Comparison of ENCODE assay signal across 10 cellular contexts in the genomic region with DNA sequence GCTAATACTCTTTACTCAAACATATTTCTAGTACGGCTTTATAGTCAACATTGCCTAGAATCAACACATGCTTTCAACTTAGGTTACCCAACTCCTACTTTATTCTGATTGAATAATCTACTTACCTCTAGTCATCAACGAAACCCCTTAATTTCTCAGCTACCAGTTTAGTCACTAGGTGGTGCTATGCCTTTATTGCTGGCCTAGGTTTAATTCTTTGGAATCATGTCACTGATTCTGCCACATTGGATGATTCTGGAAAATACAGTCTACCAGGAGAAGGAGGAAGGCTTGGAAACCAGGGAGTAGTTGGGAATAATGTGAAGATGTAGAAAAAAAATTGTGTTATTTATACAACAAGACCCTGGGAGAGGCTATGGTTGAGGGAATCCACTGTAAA.
DNase-seq lines count a peak whose midpoint lies in the region; ATAC-seq, FAIRE-seq and TF ChIP-seq lines count a peak whose summit lies in the region.
"Had no signal": no experiment of that assay in that cellular context is flagged by ENCODE, and none has a peak within 500 bp of the region (broad histone marks: within the 10 kb centered on the region; RNA-seq: fewer than 3 reads in every experiment).

No MANE protein-coding gene starts in this region.

- H3K4me3 Mint-ChIP-seq in astrocyte (ENCODE audit: unreplicated experiment) = no peak overlapping the region
- H3K4me3 Mint-ChIP-seq: dendritic cell treated with granulocyte-macrophage colony-stimulating factor and Interleukin-4, amounts not matched to agents 40 ng/mL and 50 ng/mL, for 4 days had no signal

- H3K27me3 Mint-ChIP-seq in astrocyte (ENCODE audit: low read depth, unreplicated experiment) = no peaks in the 10 kb centered on the region
- H3K27me3 Mint-ChIP-seq: dendritic cell treated with granulocyte-macrophage colony-stimulating factor and Interleukin-4, amounts not matched to agents 40 ng/mL and 50 ng/mL, for 4 days had no signal

- CTCF ChIA-PET in GM10248 (lab: Yijun Ruan, JAX) = interaction anchor here (1.5 kb wide), 1 partner anchor 16 kb away, joined by 3 read pairs; no protein-coding TSS in a partner anchor

- H3K79me2 ChIP-seq in astrocyte (ENCODE audit: insufficient read depth, low read length) = no peaks in the 10 kb centered on the region

- no peaks in the 10 kb centered on the region for H3K27me3 ChIP-seq in astrocyte (ENCODE audit: insufficient read depth, low read length)
- H3K27me3 ChIP-seq in effector memory CD4-positive, alpha-beta T cell (replicated peaks; ENCODE audit: control insufficient read depth, insufficient read depth, low read length, poor library complexity, severe bottlenecking) = no peaks in the 10 kb centered on the region

- TF ChIP-seq CTCF in GM10248 (IDR thresholded peaks at IDR 0.05; ENCODE audit: control extremely low read depth, extremely low read depth, low read depth, missing control alignments) (peak; percentile 26), astrocyte (IDR thresholded peaks at IDR 0.05; ENCODE audit: insufficient read depth, low read depth, low read length) (peak; percentile 17)

- H3K27ac ChIP-seq in astrocyte (ENCODE audit: low read depth, low read length) = no peak overlapping the region
- H3K27ac ChIP-seq in effector memory CD4-positive, alpha-beta T cell (ENCODE audit: insufficient read depth, low read length, poor library complexity, severe bottlenecking) = no peak overlapping the region

- no peaks in the 10 kb centered on the region for H3K4me1 ChIP-seq in astrocyte (ENCODE audit: insufficient read depth, low read length)
- H3K4me1 ChIP-seq in effector memory CD4-positive, alpha-beta T cell (ENCODE audit: control insufficient read depth, insufficient read depth, low read length, poor library complexity, severe bottlenecking) = no peaks in the 10 kb centered on the region

- H3K4me1 Mint-ChIP-seq in astrocyte (ENCODE audit: low read depth, unreplicated experiment) = no peaks in the 10 kb centered on the region

- no peak for ATAC-seq in GM21526 (IDR thresholded peaks at IDR 0.05; ENCODE audit: low FRiP score, unreplicated experiment)
- ATAC-seq in GM21367 (IDR thresholded peaks at IDR 0.05; ENCODE audit: unreplicated experiment) = no peak

- no peak overlapping the region for H3K9ac ChIP-seq in astrocyte (ENCODE audit: low read length)

- no peaks in the 10 kb centered on the region for H3K9me3 ChIP-seq in astrocyte (ENCODE audit: insufficient read depth, low read depth, low read length)
- no peaks in the 10 kb centered on the region for H3K9me3 ChIP-seq in effector memory CD4-positive, alpha-beta T cell (ENCODE audit: control insufficient read depth, low read length)

- DNase-seq in GM10248 (ENCODE audit: extremely low spot score) (no peak), NCI-H1105 treated with DMSO at 0.1 percent for 48 hours (lab: John Stamatoyannopoulos, UW) (peak; percentile 25), astrocyte (ENCODE audit: low read depth) (no peak), medulla oblongata (ENCODE audit: extremely low spot score) (peak; percentile 20), activated T-cell treated with anti-CD3 and anti-CD28 coated beads for 4 hours (no peak)
- no peak for DNase-seq in effector memory CD4-positive, alpha-beta T cell
- DNase-seq: NCI-H187 treated with DMSO at 0.1 percent for 48 hours had no signal

- no peaks in the 10 kb centered on the region for H3K9me3 Mint-ChIP-seq in astrocyte (ENCODE audit: unreplicated experiment)
- H3K9me3 Mint-ChIP-seq: dendritic cell treated with granulocyte-macrophage colony-stimulating factor and Interleukin-4, amounts not matched to agents 40 ng/mL and 50 ng/mL, for 4 days had no signal

- no peaks in the 10 kb centered on the region for H3K36me3 Mint-ChIP-seq in astrocyte (ENCODE audit: low read depth, unreplicated experiment)

- no peaks in the 10 kb centered on the region for H3K36me3 ChIP-seq in astrocyte (ENCODE audit: insufficient read depth, low read length)
- H3K36me3 ChIP-seq in effector memory CD4-positive, alpha-beta T cell (ENCODE audit: control insufficient read depth, insufficient read depth, low read length) = no peaks in the 10 kb centered on the region

- no peak overlapping the region for H3K27ac Mint-ChIP-seq in astrocyte (ENCODE audit: unreplicated experiment)
- H3K27ac Mint-ChIP-seq: dendritic cell treated with granulocyte-macrophage colony-stimulating factor and Interleukin-4, amounts not matched to agents 40 ng/mL and 50 ng/mL, for 4 days had no signal

- no peaks in the 10 kb centered on the region for H4K20me1 ChIP-seq in astrocyte (ENCODE audit: insufficient read depth, low read length)

- no peak for FAIRE-seq in astrocyte (lab: Jason Lieb, UNC)

- H2AFZ ChIP-seq in astrocyte (ENCODE audit: low read depth, low read length) = no peak overlapping the region

- H3K4me3 ChIP-seq in astrocyte (ENCODE audit: insufficient read depth, low read depth, low read length) = no peak overlapping the region
- H3K4me3 ChIP-seq in effector memory CD4-positive, alpha-beta T cell (ENCODE audit: insufficient read depth, low read depth, low read length, poor library complexity, severe bottlenecking) = no peak overlapping the region

- POLR2A ChIA-PET in GM10248 (lab: Yijun Ruan, JAX) = no interaction called here

- H3K4me2 ChIP-seq in astrocyte (ENCODE audit: low read length) = no peak overlapping the region

Comparison
In these comparisons a context has a peak if more than half of its experiments do, and no peak if none do; other contexts are left out.
1. DNase-seq: peak in NCI-H1105 treated with DMSO at 0.1 percent for 48 hours (single experiment) and medulla oblongata (single experiment); none in GM10248 (single experiment), astrocyte (single experiment), effector memory CD4-positive, alpha-beta T cell (0 of 3) and activated T-cell treated with anti-CD3 and anti-CD28 coated beads for 4 hours (single experiment).